1 cellular context compared by ENCODE assay signal in genomic region chr13:37443538-37443937, GRCh38.
TF ChIP-seq lines count a peak whose summit lies in the region.

No MANE protein-coding gene starts in this region.

TF ChIP-seq in IMR-90, 13 proteins besides CTCF, POLR2A, EP300 and RAD21 (continued from another document):
- TF ChIP-seq USF2 (IDR thresholded peaks at IDR 0.05; ENCODE audit: low read depth, low read length) = no peak
- no peak for TF ChIP-seq NFE2L2 (IDR thresholded peaks at IDR 0.05; ENCODE audit: low read depth, low read length)
- peak; percentile 36; the same call in 1 of the 2 replicates for TF ChIP-seq RFX5 (IDR thresholded peaks at IDR 0.05; ENCODE audit: low read depth, low read length)
- TF ChIP-seq ELK1 (IDR thresholded peaks at IDR 0.05; ENCODE audit: borderline replicate concordance, low read depth, low read length) = no peak
- peak; percentile 89 for TF ChIP-seq BHLHE40 (IDR thresholded peaks at IDR 0.05; ENCODE audit: low read depth, low read length)
- TF ChIP-seq MAFK (IDR thresholded peaks at IDR 0.05; ENCODE audit: low read depth, low read length) = peak; percentile 57
- TF ChIP-seq SMC3 (IDR thresholded peaks at IDR 0.05; ENCODE audit: low read depth, low read length) = no peak
- 0 out of 2 replicates have a peak, but pooled peaks have one; percentile 42 for TF ChIP-seq FOS (IDR thresholded peaks at IDR 0.05; ENCODE audit: low read depth, low read length)
- TF ChIP-seq MXI1 (IDR thresholded peaks at IDR 0.05; ENCODE audit: borderline replicate concordance, low read depth, low read length) = no peak
- TF ChIP-seq MAZ (IDR thresholded peaks at IDR 0.05; ENCODE audit: borderline replicate concordance, low read depth, low read length) = no peak
- TF ChIP-seq CEBPB (IDR thresholded peaks at IDR 0.05; ENCODE audit: low read depth, low read length) = peak; percentile 97
- no peak for TF ChIP-seq CHD1 (IDR thresholded peaks at IDR 0.05; ENCODE audit: low read depth, low read length)
TF ChIP-seq in IMR-90: peak in this region for 5.
